Comparison of ENCODE assay signal across 8 cellular contexts in genomic region chr11:72069200-72069599, GRCh38.
DNase-seq lines count a peak whose midpoint lies in the region; ATAC-seq and TF ChIP-seq lines count a peak whose summit lies in the region.

No MANE protein-coding gene starts in this region.

- no peak for TF ChIP-seq CTCF in HEK293 (tag by site-specific recombination; IDR thresholded peaks at IDR 0.05)

- H3K9ac ChIP-seq in stomach smooth muscle (ENCODE audit: low read length in 2 of 2), result peak overlapping the region; percentile 12 to 13

- H3K4me3 ChIP-seq in HEK293 (ENCODE audit: low read depth, low read length) (no peak overlapping the region), stomach smooth muscle (ENCODE audit: low read length in 2 of 2) (peak overlapping the region in 1 of 2 donors; percentile 23)

- H3K27ac ChIP-seq in HEK293 (ENCODE audit: extremely low read depth, low read depth, low read length), result no peak overlapping the region
- H3K27ac ChIP-seq in stomach smooth muscle (ENCODE audit: low read length), result peak overlapping the region; percentile 78

- H3K36me3 ChIP-seq in HEK293 (ENCODE audit: control insufficient read depth in 2 of 2, insufficient read depth in 1 of 2, low read length in 2 of 2) (peaks cover 6 to 33% of the 10 kb centered on the region in 2 experiments; a peak in 2 of 3 replicates), stomach smooth muscle (ENCODE audit: control insufficient read depth in 2 of 2, insufficient read depth in 2 of 2, low read length in 2 of 2) (peaks cover 3 to 4% of the 10 kb centered on the region in 2 donors)

- no peaks in the 10 kb centered on the region for H3K9me3 ChIP-seq in HEK293 (ENCODE audit: control insufficient read depth, insufficient read depth, low read depth, low read length)
- H3K9me3 ChIP-seq in stomach smooth muscle (ENCODE audit: control insufficient read depth in 2 of 2, low read length in 2 of 2), result no peaks in the 10 kb centered on the region

- POLR2A ChIA-PET in HEK293 (lab: Yijun Ruan, JAX), result no interaction called here

- ATAC-seq in HG02870 (IDR thresholded peaks at IDR 0.05; ENCODE audit: unreplicated experiment), result no peak
- ATAC-seq in stimulated activated naive CD8-positive, alpha-beta T cell treated with anti-CD3 and anti-CD28 coated beads, Interleukin-15, Interleukin-2, amounts not matched to agents 100 U/mL and 50 U/mL, for 24 hours, result no peak

- CTCF ChIA-PET in HEK293 (lab: Yijun Ruan, JAX), result interaction anchor here (3.5 kb wide), 1 partner anchor 44 kb away, joined by 17 read pairs; no protein-coding TSS in a partner anchor

- H3K4me1 ChIP-seq in HEK293 (ENCODE audit: control insufficient read depth, insufficient read depth, low read length) (peaks cover 2% of the 10 kb centered on the region; the same call in 1 of the 2 replicates), stomach smooth muscle (ENCODE audit: control insufficient read depth, insufficient read depth, low read length) (peaks cover 20% of the 10 kb centered on the region)

- DNase-seq in amniotic epithelial cell (ENCODE audit: low read depth), result peak; percentile 20
- peak; percentile 1 for DNase-seq in islet precursor cell
- no peak for DNase-seq in NCI-H2171 (lab: John Stamatoyannopoulos, UW)
- no peak for DNase-seq in T-helper 9 cell
- DNase-seq in stimulated activated naive CD8-positive, alpha-beta T cell treated with anti-CD3 and anti-CD28 coated beads, Interleukin-15, Interleukin-2, amounts not matched to agents 100 U/mL and 50 U/mL, for 24 hours, result no peak

- H3K27me3 ChIP-seq in stomach smooth muscle (ENCODE audit: control insufficient read depth in 1 of 2, insufficient read depth in 2 of 2, low read length in 2 of 2), result no peaks in the 10 kb centered on the region

TF ChIP-seq in HEK293, 187 proteins besides CTCF, POLR2A, EP300 and RAD21:
- TF ChIP-seq ZNF19 (tag by site-specific recombination; IDR thresholded peaks at IDR 0.05; ENCODE audit: low read depth), result no peak
- TF ChIP-seq EGR2 (tag by site-specific recombination; IDR thresholded peaks at IDR 0.05; ENCODE audit: low read depth), result peak; percentile 45; the same call in 1 of the 2 replicates

Comparison
In these comparisons a context has a peak if more than half of its experiments do, and no peak if none do; other contexts are left out.
1. DNase-seq: peak in amniotic epithelial cell (single experiment) and islet precursor cell (single experiment); none in NCI-H2171 (single experiment), T-helper 9 cell (single experiment) and stimulated activated naive CD8-positive, alpha-beta T cell treated with anti-CD3 and anti-CD28 coated beads, Interleukin-15, Interleukin-2, amounts not matched to agents 100 U/mL and 50 U/mL, for 24 hours (single experiment).